Comparison of ENCODE assay signal across 27 cellular contexts in genomic region chr1:22216210-22216883, GRCh38.
DNase-seq lines count a peak whose midpoint lies in the region; ATAC-seq and TF ChIP-seq lines count a peak whose summit lies in the region.
"Had no signal": no experiment of that assay in that cellular context is flagged by ENCODE, and none has a peak within 500 bp of the region (broad histone marks: within the 10 kb centered on the region; RNA-seq: fewer than 3 reads in every experiment).

No MANE protein-coding gene starts in this region.

- no peaks in the 10 kb centered on the region for H3K9me3 ChIP-seq in endodermal cell (ENCODE audit: control insufficient read depth, low read length)
- H3K9me3 ChIP-seq in mesenchymal stem cell (ENCODE audit: control insufficient read depth, low read length), result no peaks in the 10 kb centered on the region

- no peaks in the 10 kb centered on the region for H3K4me1 ChIP-seq in endodermal cell (ENCODE audit: control insufficient read depth, insufficient read depth, low read length)
- H3K4me1 ChIP-seq in mesenchymal stem cell (ENCODE audit: control insufficient read depth, insufficient read depth, low read depth, low read length), result no peaks in the 10 kb centered on the region

- H3K27ac ChIP-seq in endodermal cell (ENCODE audit: low read depth, low read length), result no peak overlapping the region
- no peak overlapping the region for H3K27ac ChIP-seq in mesenchymal stem cell (ENCODE audit: low read length, poor library complexity, severe bottlenecking)
- H3K27ac ChIP-seq: 22Rv1, HL-60, ovary had no signal

- H2BK5ac ChIP-seq in mesenchymal stem cell (ENCODE audit: low read depth, low read length, poor library complexity, severe bottlenecking), result no peak overlapping the region

- intact Hi-C loops in MCF 10A (cut with micrococcal nuclease), result no loop called here

- CTCF ChIA-PET in MCF 10A (lab: Yijun Ruan, JAX), result no interaction called here

- H2BK12ac ChIP-seq in mesenchymal stem cell (ENCODE audit: low read length in 2 of 2), result no peak overlapping the region

- no peak overlapping the region for H3K4me3 Mint-ChIP-seq in endodermal cell
- no peak overlapping the region for H3K4me3 Mint-ChIP-seq in MCF 10A (ENCODE audit: unreplicated experiment)
- H3K4me3 Mint-ChIP-seq: activated B cell treated with CpG ODN at 0.5 μM for 24 hours; activated naive CD8-positive, alpha-beta T cell treated with anti-CD3 and anti-CD28 coated beads for 36 hours; activated T-helper 17 cell treated with anti-CD3 and anti-CD28 coated beads, Interleukin-2, amount 50 U/mL, for 72 hours; CD4-positive, alpha-beta T cell; central memory CD8-positive, alpha-beta T cell; mesothelial cell of epicardium; naive thymus-derived CD8-positive, alpha-beta T cell had no signal

- TF ChIP-seq CTCF in endodermal cell (conservative IDR thresholded peaks at IDR 0.05), result no peak
- TF ChIP-seq CTCF in MCF 10A (IDR thresholded peaks at IDR 0.05; ENCODE audit: unreplicated experiment), result no peak

- H3K4ac ChIP-seq in mesenchymal stem cell (ENCODE audit: low read depth in 1 of 2, low read length in 2 of 2), result no peak overlapping the region

- peak; percentile 29 for DNase-seq in NCI-H82 (lab: John Stamatoyannopoulos, UW)
- no peak for DNase-seq in NCI-H82 treated with DMSO at 0.1 percent for 48 hours (lab: John Stamatoyannopoulos, UW; ENCODE audit: unreplicated experiment)
- DNase-seq in endodermal cell, result peak; percentile 51
- peak; percentile 12 for DNase-seq in mesenchymal stem cell
- DNase-seq in NCI-H510A treated with DMSO at 0.1 percent for 48 hours (lab: John Stamatoyannopoulos, UW), result no peak
- no peak for DNase-seq in MCF 10A (ENCODE audit: unreplicated experiment)
- DNase-seq in central memory CD4-positive, alpha-beta T cell, result no peak
- DNase-seq: activated B cell treated with CpG ODN at 0.5 μM for 24 hours; activated CD4-positive, alpha-beta T cell treated with anti-CD3 and anti-CD28 coated beads, Interleukin-2, amount 50 U/mL, for 4 hours; activated CD8-positive, alpha-beta memory T cell treated with anti-CD3 and anti-CD28 coated beads, Interleukin-2, amount 50 U/mL, for 48 hours; activated naive CD8-positive, alpha-beta T cell treated with anti-CD3 and anti-CD28 coated beads for 36 hours; CD4-positive, alpha-beta T cell; NCI-H1092 treated with DMSO at 0.1 percent for 48 hours; NCI-H1930; NCI-H2227 treated with DMSO at 0.1 percent for 48 hours; OCI-M1; ovary; Right ventricle myocardium superior; stimulated activated CD4-positive, alpha-beta T cell treated with anti-CD3 and anti-CD28 coated beads, Interleukin-4, amount 100 ng/mL, for 4 hours; stimulated activated naive CD8-positive, alpha-beta T cell treated with anti-CD3 and anti-CD28 coated beads, Interleukin-15, Interleukin-2, amounts not matched to agents 100 U/mL and 50 U/mL, for 24 hours had no signal

- H3K4me1 Mint-ChIP-seq in endodermal cell (no peaks in the 10 kb centered on the region), MCF 10A (ENCODE audit: insufficient read depth, unreplicated experiment) (peaks cover 6% of the 10 kb centered on the region)
- H3K4me1 Mint-ChIP-seq: activated B cell treated with CpG ODN at 0.5 μM for 24 hours; activated naive CD8-positive, alpha-beta T cell treated with anti-CD3 and anti-CD28 coated beads for 36 hours; activated T-helper 17 cell treated with anti-CD3 and anti-CD28 coated beads, Interleukin-2, amount 50 U/mL, for 72 hours; central memory CD8-positive, alpha-beta T cell had no signal

- H3K27me3 ChIP-seq in endodermal cell (ENCODE audit: control insufficient read depth, insufficient read depth, low read length, poor library complexity, severe bottlenecking) (no peaks in the 10 kb centered on the region), mesenchymal stem cell (ENCODE audit: control insufficient read depth in 1 of 2, insufficient read depth in 1 of 2, low read length in 2 of 2) (peaks cover 63 to 87% of the 10 kb centered on the region in 2 experiments)
- H3K27me3 ChIP-seq: ovary had no signal

- H2AK5ac ChIP-seq in mesenchymal stem cell (ENCODE audit: low read length, severe bottlenecking), result no peak overlapping the region

- no peak overlapping the region for H4K91ac ChIP-seq in mesenchymal stem cell (ENCODE audit: low read length)

- WGBS in endodermal cell (ENCODE audit: insufficient coverage in 1 of 2, insufficient read length in 1 of 2), 2 experiments, result 91 to 95% methylated on average over 11 to 12 of the region's 12 CpGs
- WGBS in mesenchymal stem cell, result 75% methylated on average over 12 of the region's 12 CpGs

- H3K36me3 Mint-ChIP-seq in endodermal cell (ENCODE audit: low read depth) (no peaks in the 10 kb centered on the region), MCF 10A (ENCODE audit: insufficient read depth, unreplicated experiment) (no peaks in the 10 kb centered on the region)
- H3K36me3 Mint-ChIP-seq: activated naive CD8-positive, alpha-beta T cell treated with anti-CD3 and anti-CD28 coated beads for 36 hours; mesothelial cell of epicardium; naive thymus-derived CD8-positive, alpha-beta T cell had no signal

- no peak overlapping the region for H3K4me3 ChIP-seq in endodermal cell (ENCODE audit: low read length)
- H3K4me3 ChIP-seq in mesenchymal stem cell (ENCODE audit: insufficient read depth in 1 of 2, low read depth in 1 of 2, low read length in 2 of 2), result no peak overlapping the region
- H3K4me3 ChIP-seq: ovary had no signal

- H3K14ac ChIP-seq in mesenchymal stem cell (ENCODE audit: low read length in 2 of 2), result no peak overlapping the region

- H3K18ac ChIP-seq in mesenchymal stem cell (ENCODE audit: low read depth in 1 of 2, low read length in 2 of 2), result no peak overlapping the region

- H3K27ac Mint-ChIP-seq in endodermal cell, result no peak overlapping the region
- no peak overlapping the region for H3K27ac Mint-ChIP-seq in MCF 10A (ENCODE audit: low read depth, unreplicated experiment)
- H3K27ac Mint-ChIP-seq: activated B cell treated with CpG ODN at 0.5 μM for 24 hours; activated naive CD8-positive, alpha-beta T cell treated with anti-CD3 and anti-CD28 coated beads for 36 hours; activated T-helper 17 cell treated with anti-CD3 and anti-CD28 coated beads, Interleukin-2, amount 50 U/mL, for 72 hours; CD4-positive, alpha-beta T cell; mesothelial cell of epicardium had no signal

- H2BK15ac ChIP-seq in mesenchymal stem cell (ENCODE audit: low read depth, poor library complexity, severe bottlenecking), result no peak overlapping the region

- peaks cover 5% of the 10 kb centered on the region for H3K27me3 Mint-ChIP-seq in endodermal cell (ENCODE audit: insufficient read depth)
- peaks cover 86% of the 10 kb centered on the region for H3K27me3 Mint-ChIP-seq in MCF 10A (ENCODE audit: insufficient read depth, unreplicated experiment)

- H3K36me3 ChIP-seq in endodermal cell (ENCODE audit: control insufficient read depth, insufficient read depth, low read length) (no peaks in the 10 kb centered on the region), mesenchymal stem cell (ENCODE audit: control insufficient read depth in 1 of 2, insufficient read depth in 2 of 2, low read depth in 1 of 2, low read length in 2 of 2) (no peaks in the 10 kb centered on the region)
- H3K36me3 ChIP-seq: ovary had no signal

- no TSS peak for BruUV-seq in MCF 10A (replicated peaks; lab: Mats Ljungman, UMichigan)

- no peak overlapping the region for H2BK120ac ChIP-seq in mesenchymal stem cell (ENCODE audit: low read depth, low read length)

- H3K9me3 Mint-ChIP-seq in endodermal cell (no peaks in the 10 kb centered on the region), MCF 10A (ENCODE audit: unreplicated experiment) (no peaks in the 10 kb centered on the region)
- H3K9me3 Mint-ChIP-seq: activated B cell treated with CpG ODN at 0.5 μM for 24 hours; activated naive CD8-positive, alpha-beta T cell treated with anti-CD3 and anti-CD28 coated beads for 36 hours; activated T-helper 17 cell treated with anti-CD3 and anti-CD28 coated beads, Interleukin-2, amount 50 U/mL, for 72 hours; CD4-positive, alpha-beta T cell; central memory CD8-positive, alpha-beta T cell; mesothelial cell of epicardium; naive thymus-derived CD8-positive, alpha-beta T cell had no signal

- H3K9ac ChIP-seq in endodermal cell (ENCODE audit: extremely low read depth, low read length, poor library complexity, severe bottlenecking), result no peak overlapping the region
- no peak overlapping the region for H3K9ac ChIP-seq in mesenchymal stem cell (ENCODE audit: low read length)

- H4K8ac ChIP-seq in mesenchymal stem cell (ENCODE audit: low read length), result no peak overlapping the region

- POLR2A ChIA-PET in MCF 10A (lab: Yijun Ruan, JAX), result interaction anchor here (0.7 to 1.6 kb wide), 2 partner anchors 13 to 43 kb away, joined by 3 to 6 read pairs; no protein-coding TSS in a partner anchor

- H3K4me2 ChIP-seq in mesenchymal stem cell (ENCODE audit: low read length, poor library complexity, severe bottlenecking), result no peak overlapping the region

- H3K79me1 ChIP-seq in mesenchymal stem cell (replicated peaks; ENCODE audit: low read length, poor library complexity, severe bottlenecking), result no peaks in the 10 kb centered on the region

- no peak overlapping the region for H2AFZ ChIP-seq in mesenchymal stem cell (ENCODE audit: low read depth, low read length)

- ATAC-seq in GM19035 (IDR thresholded peaks at IDR 0.05; ENCODE audit: unreplicated experiment), result no peak
- ATAC-seq: activated T-helper 17 cell treated with anti-CD3 and anti-CD28 coated beads, Interleukin-2, amount 50 U/mL, for 72 hours; naive thymus-derived CD8-positive, alpha-beta T cell; stimulated activated naive CD8-positive, alpha-beta T cell treated with anti-CD3 and anti-CD28 coated beads, Interleukin-15, Interleukin-2, amounts not matched to agents 100 U/mL and 50 U/mL, for 24 hours had no signal

- no peak overlapping the region for H3K23ac ChIP-seq in mesenchymal stem cell (ENCODE audit: low read length in 2 of 2)

Comparison
In these comparisons a context has a peak if more than half of its experiments do, and no peak if none do; other contexts are left out.
1. DNase-seq: peak in NCI-H82 (single experiment), endodermal cell (single experiment) and mesenchymal stem cell (single experiment); none in NCI-H82 treated with DMSO at 0.1 percent for 48 hours (single experiment), NCI-H510A treated with DMSO at 0.1 percent for 48 hours (single experiment), MCF 10A (single experiment) and central memory CD4-positive, alpha-beta T cell (single experiment).